Comparison of ENCODE assay signal across 12 cellular contexts in the genomic region with DNA sequence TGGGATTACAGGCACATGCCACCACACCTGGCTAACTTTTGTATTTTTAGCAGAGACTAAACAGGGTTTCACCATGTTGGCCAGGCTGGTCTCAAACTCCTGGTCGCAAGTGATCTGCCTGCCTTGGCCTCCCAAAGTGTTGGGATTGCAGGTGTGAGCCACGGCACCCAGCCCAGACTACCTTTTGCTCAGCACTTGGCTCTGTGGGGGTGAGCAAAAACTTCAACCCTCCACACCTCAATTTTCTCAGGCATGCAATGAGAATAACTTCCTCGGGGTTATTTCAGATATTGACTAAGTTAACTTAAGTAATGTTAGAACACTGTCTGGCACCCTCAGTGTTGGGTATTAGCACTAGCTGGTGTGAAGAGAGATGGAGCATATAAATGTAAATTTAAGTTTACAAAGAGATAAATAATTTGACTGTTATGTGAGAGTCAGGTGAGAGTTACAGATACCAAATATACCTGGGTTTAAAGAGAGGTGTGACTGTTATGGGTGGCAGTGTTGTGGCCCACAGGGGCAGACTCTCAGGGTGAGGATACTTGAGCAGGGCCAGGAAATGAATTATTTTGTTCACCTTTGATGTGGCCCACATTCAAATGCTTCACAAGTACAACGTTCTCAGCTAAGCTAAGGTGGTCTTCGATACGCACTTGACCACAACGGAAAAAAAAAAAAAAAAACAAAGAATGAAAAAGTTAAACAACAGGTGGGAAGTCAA. TPM values are rescaled to one million over a fixed set of nuclear protein-coding genes. Genes with fewer than 3 reads are reported as not detected.
DNase-seq lines count a peak whose midpoint lies in the region; ATAC-seq lines count a peak whose summit lies in the region.
"Had no signal": no experiment of that assay in that cellular context is flagged by ENCODE, and none has a peak within 500 bp of the region (broad histone marks: within the 10 kb centered on the region; RNA-seq: fewer than 3 reads in every experiment).

No MANE protein-coding gene starts in this region.

- DNase-seq in activated naive CD8-positive, alpha-beta T cell treated with anti-CD3 and anti-CD28 coated beads, Interleukin-2, amount 10 ng/mL, durations not matched to agents 7 days and 5 days, result peak; percentile 51
- DNase-seq in GOT3 (lab: John Stamatoyannopoulos, UW), result no peak
- DNase-seq in NCI-H526 treated with DMSO at 0.1 percent for 48 hours (lab: John Stamatoyannopoulos, UW), result no peak
- DNase-seq in NCI-H1048 (lab: John Stamatoyannopoulos, UW), result no peak

- no peaks in the 10 kb centered on the region for H3K27me3 Mint-ChIP-seq in activated naive CD8-positive, alpha-beta T cell treated with anti-CD3 and anti-CD28 coated beads, Interleukin-2, amount 10 ng/mL, durations not matched to agents 7 days and 5 days

- H3K4me3 Mint-ChIP-seq in activated naive CD8-positive, alpha-beta T cell treated with anti-CD3 and anti-CD28 coated beads, Interleukin-2, amount 10 ng/mL, durations not matched to agents 7 days and 5 days, result peak overlapping the region; percentile 89

- POLR2A ChIA-PET in activated naive CD8-positive, alpha-beta T cell treated with anti-CD3 and anti-CD28 coated beads, Interleukin-2, amount 10 ng/mL, durations not matched to agents 7 days and 5 days (lab: Charles Lee), result interaction anchor here (0.6 to 5.7 kb wide), 15 partner anchors 8 to 743 kb away, joined by 3 to 75 read pairs (median 9); a partner anchor contains a TSS

- H3K9me3 Mint-ChIP-seq in activated naive CD8-positive, alpha-beta T cell treated with anti-CD3 and anti-CD28 coated beads, Interleukin-2, amount 10 ng/mL, durations not matched to agents 7 days and 5 days, result peaks cover 1% of the 10 kb centered on the region

- H3K4me3 ChIP-seq in GM08714 (ENCODE audit: low read length), result peak overlapping the region; percentile 13; the same call in 1 of the 2 replicates
- H3K4me3 ChIP-seq: K562, vagina had no signal

- H3K27ac Mint-ChIP-seq in activated naive CD8-positive, alpha-beta T cell treated with anti-CD3 and anti-CD28 coated beads, Interleukin-2, amount 10 ng/mL, durations not matched to agents 7 days and 5 days, result peak overlapping the region; percentile 99

- H3K36me3 Mint-ChIP-seq in activated naive CD8-positive, alpha-beta T cell treated with anti-CD3 and anti-CD28 coated beads, Interleukin-2, amount 10 ng/mL, durations not matched to agents 7 days and 5 days, result peaks cover 15% of the 10 kb centered on the region

- H3K4me1 Mint-ChIP-seq in activated naive CD8-positive, alpha-beta T cell treated with anti-CD3 and anti-CD28 coated beads, Interleukin-2, amount 10 ng/mL, durations not matched to agents 7 days and 5 days, result peaks cover 65% of the 10 kb centered on the region

- ATAC-seq in GM19397 (IDR thresholded peaks at IDR 0.05; ENCODE audit: unreplicated experiment) (peak; percentile 13), HG03442 (IDR thresholded peaks at IDR 0.05; ENCODE audit: unreplicated experiment) (peak; percentile 18), GM21717 (IDR thresholded peaks at IDR 0.05; ENCODE audit: unreplicated experiment) (no peak)
- ATAC-seq in activated naive CD8-positive, alpha-beta T cell treated with anti-CD3 and anti-CD28 coated beads, Interleukin-2, amount 10 ng/mL, durations not matched to agents 7 days and 5 days (ENCODE audit: low read depth), result peak; percentile 80
- ATAC-seq: K562 had no signal

RNA-seq across cellular contexts. Expression of a gene that starts 29.0 kb away (rescaled TPM):
- 10 to 100 TPM; 51.1 to 52.2 TPM for total RNA-seq in activated naive CD8-positive, alpha-beta T cell treated with anti-CD3 and anti-CD28 coated beads, Interleukin-2, amount 10 ng/mL, durations not matched to agents 7 days and 5 days

RNA-seq across cellular contexts. Expression of a gene that starts 32.7 kb away (rescaled TPM):
- 10 to 100 TPM; 40.6 to 44.1 TPM for total RNA-seq in activated naive CD8-positive, alpha-beta T cell treated with anti-CD3 and anti-CD28 coated beads, Interleukin-2, amount 10 ng/mL, durations not matched to agents 7 days and 5 days
- total RNA-seq: Daoy, dermis microvascular lymphatic vessel endothelial cell had no signal

RNA-seq across cellular contexts. Expression of a gene that starts 41.7 kb away (rescaled TPM):
- 100 to 1,000 TPM; 534 to 542 TPM for total RNA-seq in activated naive CD8-positive, alpha-beta T cell treated with anti-CD3 and anti-CD28 coated beads, Interleukin-2, amount 10 ng/mL, durations not matched to agents 7 days and 5 days
